In genomic region chr10:61486738-61487396, GRCh38 we compare ENCODE assay signal across 1 cellular context.
TF ChIP-seq lines count a peak whose summit lies in the region.

No MANE protein-coding gene starts in this region.

TF ChIP-seq in GM23338, 12 proteins besides CTCF, POLR2A, EP300 and RAD21 (continued from another document):
- TF ChIP-seq ZNF462 (CRISPR knock-in tag; IDR thresholded peaks at IDR 0.05) (no peak), EZH2 (IDR thresholded peaks at IDR 0.05; ENCODE audit: low read depth, unreplicated experiment) (no peak), NANOG (IDR thresholded peaks at IDR 0.05; ENCODE audit: borderline replicate concordance) (no peak), CREB1 (CRISPR knock-in tag; IDR thresholded peaks at IDR 0.05; ENCODE audit: low read depth) (no peak), STAT1 (IDR thresholded peaks at IDR 0.05; ENCODE audit: unreplicated experiment) (no peak), ZNF331 (CRISPR knock-in tag; IDR thresholded peaks at IDR 0.05; ENCODE audit: low read depth) (no peak), JUNB (IDR thresholded peaks at IDR 0.05; ENCODE audit: unreplicated experiment) (no peak), EZH2phosphoT487 (IDR thresholded peaks at IDR 0.05; ENCODE audit: unreplicated experiment) (no peak), REST (IDR thresholded peaks at IDR 0.05; ENCODE audit: unreplicated experiment) (no peak)
